ENCODE assay signal across 21 cellular contexts in genomic region chr14:23751591-23751990, GRCh38.
DNase-seq lines count a peak whose midpoint lies in the region; ATAC-seq and TF ChIP-seq lines count a peak whose summit lies in the region.
"Had no signal": no experiment of that assay in that cellular context is flagged by ENCODE, and none has a peak within 500 bp of the region (broad histone marks: within the 10 kb centered on the region; RNA-seq: fewer than 3 reads in every experiment).

No MANE protein-coding gene starts in this region.

- no peaks in the 10 kb centered on the region for H3K79me2 ChIP-seq in osteoblast (ENCODE audit: insufficient read depth, low read length)

- H3K9me3 ChIP-seq in osteoblast (ENCODE audit: low read depth, low read length), result no peaks in the 10 kb centered on the region

- H3K27me3 ChIP-seq in brain microvascular endothelial cell (replicated peaks) (no peaks in the 10 kb centered on the region), osteoblast (ENCODE audit: insufficient read depth, low read length) (no peaks in the 10 kb centered on the region)

- H3K4me2 ChIP-seq in osteoblast (ENCODE audit: insufficient read depth, low read length), result no peak overlapping the region

- peak; percentile 35 for DNase-seq in Daoy (ENCODE audit: low read depth)
- DNase-seq in HS-5 (ENCODE audit: low read depth), result peak; percentile 4
- peak; percentile 9 for DNase-seq in brain microvascular endothelial cell
- peak; percentile 38 for DNase-seq in osteoblast (ENCODE audit: insufficient read length, low spot score, missing footprints)
- DNase-seq in effector CD4-positive, alpha-beta T cell, result no peak
- no peak for DNase-seq in stimulated activated naive CD8-positive, alpha-beta T cell treated with anti-CD3 and anti-CD28 coated beads, Interleukin-15, Interleukin-2, amounts not matched to agents 100 U/mL and 50 U/mL, for 24 hours
- DNase-seq: C1 segment of cervical spinal cord; CD4-positive, alpha-beta memory T cell; COR-L47; DMS53; Karpas-422; NCI-H1417; NCI-H1694; NCI-H2081; NCI-H2227 treated with DMSO at 0.1 percent for 48 hours; NCI-H526 treated with DMSO at 0.1 percent for 48 hours; SHP77 had no signal

- no peak overlapping the region for H3K4me3 ChIP-seq in brain microvascular endothelial cell (ENCODE audit: low read depth, low read length)
- H3K4me3 ChIP-seq in osteoblast (ENCODE audit: insufficient read depth, low read length), result no peak overlapping the region

- H2AFZ ChIP-seq in osteoblast (ENCODE audit: low read length), result no peak overlapping the region

- ATAC-seq in HG03025 (IDR thresholded peaks at IDR 0.05; ENCODE audit: low FRiP score, unreplicated experiment) (no peak), HG03280 (IDR thresholded peaks at IDR 0.05; ENCODE audit: unreplicated experiment) (no peak)
- ATAC-seq in stimulated activated naive CD8-positive, alpha-beta T cell treated with anti-CD3 and anti-CD28 coated beads, Interleukin-15, Interleukin-2, amounts not matched to agents 100 U/mL and 50 U/mL, for 24 hours, result no peak
- ATAC-seq: HepG2 had no signal

- no peak for TF ChIP-seq CTCF in brain microvascular endothelial cell (IDR thresholded peaks at IDR 0.05; ENCODE audit: low read depth, low read length, missing control alignments)
- TF ChIP-seq CTCF in osteoblast (IDR thresholded peaks at IDR 0.05; ENCODE audit: extremely low read depth, low read depth, low read length), result no peak

- in situ Hi-C loops in brain microvascular endothelial cell (cut with HindIII; ENCODE audit: low pct_ligation_motif_present, low sequenced_read_pairs), result no loop called here

- no peaks in the 10 kb centered on the region for H4K20me1 ChIP-seq in osteoblast (ENCODE audit: insufficient read depth, low read length)

- H3K4me1 ChIP-seq in osteoblast (ENCODE audit: insufficient read depth, low read length), result no peaks in the 10 kb centered on the region

- H3K27ac ChIP-seq in brain microvascular endothelial cell (no peak overlapping the region), osteoblast (ENCODE audit: low read depth, low read length) (no peak overlapping the region)
- H3K27ac ChIP-seq: RWPE1 had no signal

- H3K36me3 ChIP-seq in brain microvascular endothelial cell (replicated peaks), result no peaks in the 10 kb centered on the region
- H3K36me3 ChIP-seq in osteoblast (ENCODE audit: insufficient read depth, low read length), result no peaks in the 10 kb centered on the region

Comparison
In these comparisons a context has a peak if more than half of its experiments do, and no peak if none do; other contexts are left out.
1. DNase-seq: peak in Daoy (single experiment), HS-5 (single experiment), brain microvascular endothelial cell (single experiment) and osteoblast (single experiment); none in effector CD4-positive, alpha-beta T cell (single experiment) and stimulated activated naive CD8-positive, alpha-beta T cell treated with anti-CD3 and anti-CD28 coated beads, Interleukin-15, Interleukin-2, amounts not matched to agents 100 U/mL and 50 U/mL, for 24 hours (single experiment).